9 cellular contexts compared by ENCODE assay signal in genomic region chr6:37502703-37503485, GRCh38. TPM values are rescaled to one million over a fixed set of nuclear protein-coding genes. Genes with fewer than 3 reads are reported as not detected.
DNase-seq lines count a peak whose midpoint lies in the region; ATAC-seq and TF ChIP-seq lines count a peak whose summit lies in the region.
"Had no signal": no experiment of that assay in that cellular context is flagged by ENCODE, and none has a peak within 500 bp of the region (broad histone marks: within the 10 kb centered on the region; RNA-seq: fewer than 3 reads in every experiment).

No MANE protein-coding gene starts in this region.

- H3K4me3 ChIP-seq in Jurkat, Clone E6-1 (ENCODE audit: low read length), result no peak overlapping the region

- intact Hi-C loops in cardiac septum (cut with DNase I), result no loop called here

- peak; percentile 45 for DNase-seq in CD1c-positive myeloid dendritic cell (ENCODE audit: extremely low spot score)
- DNase-seq in Jurkat, Clone E6-1 (ENCODE audit: low read depth, low spot score), result peak; percentile 46
- peak; percentile 54 to 76 (median 70) for DNase-seq in T-helper 1 cell
- DNase-seq in effector memory CD8-positive, alpha-beta T cell, result peak; percentile 76 to 79 (median 77)
- DNase-seq in GM10266 (ENCODE audit: extremely low spot score), result no peak
- no peak for DNase-seq in cardiac septum (ENCODE audit: low spot score)
- DNase-seq in AML-193 (lab: John Stamatoyannopoulos, UW), result no peak
- DNase-seq: stimulated activated CD4-positive, alpha-beta T cell treated with anti-CD3 and anti-CD28 coated beads, Interleukin-12 subunit alpha, Interleukin-12 subunit beta, amount 100 ng/mL, for 4 hours had no signal

- H3K36me3 Mint-ChIP-seq in effector memory CD8-positive, alpha-beta T cell (ENCODE audit: insufficient read depth), result peaks cover 38% of the 10 kb centered on the region

- peaks cover 52 to 67% of the 10 kb centered on the region in 2 donors for H3K4me1 Mint-ChIP-seq in effector memory CD8-positive, alpha-beta T cell (ENCODE audit: low read depth in 2 of 2)

- no peak for TF ChIP-seq CTCF in GM10266 (IDR thresholded peaks at IDR 0.05; ENCODE audit: control insufficient read depth, insufficient read depth, low read depth, missing control alignments)

- H3K9me3 Mint-ChIP-seq in effector memory CD8-positive, alpha-beta T cell, result no peaks in the 10 kb centered on the region

- peak overlapping the region; percentile 99 to 100 for H3K27ac Mint-ChIP-seq in effector memory CD8-positive, alpha-beta T cell

- peak overlapping the region; percentile 63 to 96 for H3K4me3 Mint-ChIP-seq in effector memory CD8-positive, alpha-beta T cell

- peak; percentile 74 for ATAC-seq in effector memory CD8-positive, alpha-beta T cell (replicated peaks)
- no peak for ATAC-seq in GM19035 (IDR thresholded peaks at IDR 0.05; ENCODE audit: unreplicated experiment)

- H3K27me3 Mint-ChIP-seq in effector memory CD8-positive, alpha-beta T cell, result no peaks in the 10 kb centered on the region

RNA-seq across cellular contexts. Expression of gene CCDC167, which starts 3.2 kb away (rescaled TPM):
- polyA plus RNA-seq in Jurkat, Clone E6-1 (2012; ENCODE audit: insufficient read depth, insufficient read length), result 149 TPM
- 28.0 TPM for total RNA-seq in cardiac septum

Comparison
In these comparisons a context has a peak if more than half of its experiments do, and no peak if none do; other contexts are left out.
1. DNase-seq: peak in CD1c-positive myeloid dendritic cell (single experiment), Jurkat, Clone E6-1 (single experiment), T-helper 1 cell (5 of 5) and effector memory CD8-positive, alpha-beta T cell (3 of 3); none in GM10266 (single experiment), cardiac septum (single experiment) and AML-193 (0 of 2).